In genomic region chr2:5845798-5846197, GRCh38 we compare ENCODE assay signal across 20 cellular contexts.
"Had no signal": no experiment of that assay in that cellular context is flagged by ENCODE, and none has a peak within 500 bp of the region (broad histone marks: within the 10 kb centered on the region; RNA-seq: fewer than 3 reads in every experiment).

No MANE protein-coding gene starts in this region.

- H3K36me3 ChIP-seq: breast epithelium, neural progenitor cell, pancreas, spleen, upper lobe of right lung had no signal

- DNase-seq: activated CD4-positive, CD25-positive, alpha-beta regulatory T cell treated with anti-CD3 and anti-CD28 coated beads, Interleukin-2, amount 50 U/mL, for 72 hours; activated naive CD4-positive, alpha-beta T cell treated with Interleukin-2 at 50 U/mL for 16 hours; activated T-cell treated with anti-CD3 and anti-CD28 coated beads for 4 hours; aorta; cerebellar nuclear complex; effector memory CD4-positive, alpha-beta T cell; foreskin melanocyte; naive B cell; pancreas; spleen; T-helper 9 cell; upper lobe of right lung had no signal

- H3K27ac Mint-ChIP-seq: activated T-helper 17 cell treated with anti-CD3 and anti-CD28 coated beads, Interleukin-2, amount 50 U/mL, for 72 hours; dendritic cell treated with granulocyte-macrophage colony-stimulating factor and Interleukin-4, amounts not matched to agents 40 ng/mL and 50 ng/mL, for 4 days; naive B cell; neural progenitor cell; stimulated activated naive CD8-positive, alpha-beta T cell treated with anti-CD3 and anti-CD28 coated beads, Interleukin-15, Interleukin-2, amounts not matched to agents 100 ng/mL and 50 ng/mL, for 24 hours had no signal

- H3K4me3 ChIP-seq: breast epithelium, neural progenitor cell, pancreas, spleen, upper lobe of right lung had no signal

- H3K4me3 Mint-ChIP-seq: activated T-helper 17 cell treated with anti-CD3 and anti-CD28 coated beads, Interleukin-2, amount 50 U/mL, for 72 hours; dendritic cell treated with granulocyte-macrophage colony-stimulating factor and Interleukin-4, amounts not matched to agents 40 ng/mL and 50 ng/mL, for 4 days; neural progenitor cell; stimulated activated naive CD8-positive, alpha-beta T cell treated with anti-CD3 and anti-CD28 coated beads, Interleukin-15, Interleukin-2, amounts not matched to agents 100 ng/mL and 50 ng/mL, for 24 hours had no signal

- H3K9me3 ChIP-seq: breast epithelium, pancreas, spleen, upper lobe of right lung had no signal

- H3K4me1 ChIP-seq: breast epithelium, neural progenitor cell, pancreas, spleen, upper lobe of right lung had no signal

- H3K4me1 Mint-ChIP-seq: activated T-helper 17 cell treated with anti-CD3 and anti-CD28 coated beads, Interleukin-2, amount 50 U/mL, for 72 hours; naive B cell had no signal

- H3K36me3 Mint-ChIP-seq: naive B cell had no signal

- H3K27me3 ChIP-seq: neural progenitor cell, pancreas, upper lobe of right lung had no signal

- H3K27me3 Mint-ChIP-seq: activated T-helper 17 cell treated with anti-CD3 and anti-CD28 coated beads, Interleukin-2, amount 50 U/mL, for 72 hours; dendritic cell treated with granulocyte-macrophage colony-stimulating factor and Interleukin-4, amounts not matched to agents 40 ng/mL and 50 ng/mL, for 4 days; naive B cell; stimulated activated naive CD8-positive, alpha-beta T cell treated with anti-CD3 and anti-CD28 coated beads, Interleukin-15, Interleukin-2, amounts not matched to agents 100 ng/mL and 50 ng/mL, for 24 hours had no signal

- H3K4me2 ChIP-seq: neural progenitor cell had no signal

- ATAC-seq: activated T-helper 17 cell treated with anti-CD3 and anti-CD28 coated beads, Interleukin-2, amount 50 U/mL, for 72 hours; left lobe of liver; pancreas; sciatic nerve; upper lobe of right lung had no signal

- H2AFZ ChIP-seq: neural progenitor cell had no signal

- H3K27ac ChIP-seq: breast epithelium, epithelial cell of prostate, neural progenitor cell, pancreas, spleen, upper lobe of right lung had no signal

- H3K9ac ChIP-seq: neural progenitor cell had no signal

- H3K9me3 Mint-ChIP-seq: stimulated activated naive CD8-positive, alpha-beta T cell treated with anti-CD3 and anti-CD28 coated beads, Interleukin-15, Interleukin-2, amounts not matched to agents 100 ng/mL and 50 ng/mL, for 24 hours had no signal
